1 cellular context compared by ENCODE assay signal in the genomic region with DNA sequence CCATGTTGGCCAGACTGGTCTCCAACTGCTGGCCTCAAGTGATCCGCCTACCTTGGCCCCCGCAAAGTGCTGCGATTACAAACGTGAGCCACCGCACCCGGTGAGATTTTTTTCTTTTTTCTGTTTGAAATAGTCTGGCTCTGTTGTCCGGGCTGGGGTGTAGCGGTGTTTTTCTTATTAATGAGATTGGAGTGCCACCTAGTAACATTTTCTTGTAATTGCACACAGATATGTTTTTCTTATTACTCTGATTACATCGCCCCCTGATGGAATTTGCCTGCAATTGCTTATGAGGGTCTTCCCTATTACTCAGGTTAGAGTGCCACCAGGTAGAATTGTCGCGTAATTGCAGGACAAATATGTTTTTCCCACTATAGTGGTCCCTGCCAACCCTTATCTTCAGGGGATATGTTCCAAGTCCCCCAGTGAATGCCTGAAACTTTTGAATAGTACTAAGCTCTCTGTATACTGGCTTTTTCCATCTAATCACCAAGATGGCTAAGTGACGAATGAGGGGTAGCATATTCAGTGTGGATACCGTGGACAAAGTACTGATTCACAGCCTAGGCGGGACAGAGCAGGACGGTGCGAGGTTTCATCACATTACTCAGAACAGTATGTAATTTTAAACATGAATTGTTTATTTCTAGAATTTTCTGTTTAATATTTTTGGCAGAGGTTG.
TF ChIP-seq lines count a peak whose summit lies in the region.

No MANE protein-coding gene starts in this region.

TF ChIP-seq in HCT116, 20 proteins besides CTCF, POLR2A, EP300 and RAD21 (continued from another document):
- TF ChIP-seq, protein P1, sequence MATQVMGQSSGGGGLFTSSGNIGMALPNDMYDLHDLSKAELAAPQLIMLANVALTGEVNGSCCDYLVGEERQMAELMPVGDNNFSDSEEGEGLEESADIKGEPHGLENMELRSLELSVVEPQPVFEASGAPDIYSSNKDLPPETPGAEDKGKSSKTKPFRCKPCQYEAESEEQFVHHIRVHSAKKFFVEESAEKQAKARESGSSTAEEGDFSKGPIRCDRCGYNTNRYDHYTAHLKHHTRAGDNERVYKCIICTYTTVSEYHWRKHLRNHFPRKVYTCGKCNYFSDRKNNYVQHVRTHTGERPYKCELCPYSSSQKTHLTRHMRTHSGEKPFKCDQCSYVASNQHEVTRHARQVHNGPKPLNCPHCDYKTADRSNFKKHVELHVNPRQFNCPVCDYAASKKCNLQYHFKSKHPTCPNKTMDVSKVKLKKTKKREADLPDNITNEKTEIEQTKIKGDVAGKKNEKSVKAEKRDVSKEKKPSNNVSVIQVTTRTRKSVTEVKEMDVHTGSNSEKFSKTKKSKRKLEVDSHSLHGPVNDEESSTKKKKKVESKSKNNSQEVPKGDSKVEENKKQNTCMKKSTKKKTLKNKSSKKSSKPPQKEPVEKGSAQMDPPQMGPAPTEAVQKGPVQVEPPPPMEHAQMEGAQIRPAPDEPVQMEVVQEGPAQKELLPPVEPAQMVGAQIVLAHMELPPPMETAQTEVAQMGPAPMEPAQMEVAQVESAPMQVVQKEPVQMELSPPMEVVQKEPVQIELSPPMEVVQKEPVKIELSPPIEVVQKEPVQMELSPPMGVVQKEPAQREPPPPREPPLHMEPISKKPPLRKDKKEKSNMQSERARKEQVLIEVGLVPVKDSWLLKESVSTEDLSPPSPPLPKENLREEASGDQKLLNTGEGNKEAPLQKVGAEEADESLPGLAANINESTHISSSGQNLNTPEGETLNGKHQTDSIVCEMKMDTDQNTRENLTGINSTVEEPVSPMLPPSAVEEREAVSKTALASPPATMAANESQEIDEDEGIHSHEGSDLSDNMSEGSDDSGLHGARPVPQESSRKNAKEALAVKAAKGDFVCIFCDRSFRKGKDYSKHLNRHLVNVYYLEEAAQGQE (IDR thresholded peaks at IDR 0.05; ENCODE audit: low read depth) = no peak
- TF ChIP-seq CEBPB (IDR thresholded peaks at IDR 0.05; ENCODE audit: low read depth) = no peak
- TF ChIP-seq ELF1 (IDR thresholded peaks at IDR 0.05; ENCODE audit: borderline replicate concordance, low read depth) = no peak
- TF ChIP-seq SRF (IDR thresholded peaks at IDR 0.05; ENCODE audit: low read depth) = no peak
- TF ChIP-seq TCF7L2 (IDR thresholded peaks at IDR 0.05; ENCODE audit: borderline replicate concordance, extremely low read depth, insufficient read depth, insufficient read length) = no peak
- TF ChIP-seq FOSL1 (IDR thresholded peaks at IDR 0.05; ENCODE audit: low read depth) = no peak
- no peak for TF ChIP-seq CBX3 (IDR thresholded peaks at IDR 0.05; ENCODE audit: low read depth)
- TF ChIP-seq SIN3A (IDR thresholded peaks at IDR 0.05; ENCODE audit: low read depth) = no peak
- TF ChIP-seq ZNF274 (IDR thresholded peaks at IDR 0.05; ENCODE audit: low read depth, low read length) = no peak
- TF ChIP-seq EZH2phosphoT487 (IDR thresholded peaks at IDR 0.05; ENCODE audit: borderline replicate concordance) = no peak
- TF ChIP-seq, protein P2, sequence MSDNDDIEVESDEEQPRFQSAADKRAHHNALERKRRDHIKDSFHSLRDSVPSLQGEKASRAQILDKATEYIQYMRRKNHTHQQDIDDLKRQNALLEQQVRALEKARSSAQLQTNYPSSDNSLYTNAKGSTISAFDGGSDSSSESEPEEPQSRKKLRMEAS (IDR thresholded peaks at IDR 0.05) = no peak
- TF ChIP-seq ZFX (IDR thresholded peaks at IDR 0.05) = no peak
- TF ChIP-seq YY1 (IDR thresholded peaks at IDR 0.05; ENCODE audit: extremely low read depth, insufficient replicate concordance, low read depth, low read length) = no peak
- TF ChIP-seq POLR2AphosphoS5 (IDR thresholded peaks at IDR 0.05; ENCODE audit: low read depth, low read length) = no peak
TF ChIP-seq in HCT116: peak in this region for 0.
